In genomic region chr5:135009736-135010501, GRCh38 we compare ENCODE assay signal across 30 cellular contexts. TPM values are rescaled to one million over a fixed set of nuclear protein-coding genes. Genes with fewer than 3 reads are reported as not detected.
DNase-seq lines count a peak whose midpoint lies in the region; ATAC-seq and TF ChIP-seq lines count a peak whose summit lies in the region.
"Had no signal": no experiment of that assay in that cellular context is flagged by ENCODE, and none has a peak within 500 bp of the region (broad histone marks: within the 10 kb centered on the region; RNA-seq: fewer than 3 reads in every experiment).

No MANE protein-coding gene starts in this region.

- no peaks in the 10 kb centered on the region for H3K36me3 ChIP-seq in upper lobe of right lung
- H3K36me3 ChIP-seq: adrenal gland, prostate gland, uterus had no signal

- no peaks in the 10 kb centered on the region for H3K9me3 ChIP-seq in upper lobe of right lung
- H3K9me3 ChIP-seq: adrenal gland, body of pancreas, MG63, prostate gland, uterus had no signal

- H3K27me3 ChIP-seq in upper lobe of right lung: no peaks in the 10 kb centered on the region
- H3K27me3 ChIP-seq: adrenal gland, body of pancreas, MG63, uterus had no signal

- no peaks in the 10 kb centered on the region for H3K4me1 ChIP-seq in upper lobe of right lung
- H3K4me1 ChIP-seq: adrenal gland, uterus had no signal

- H3K4me3 ChIP-seq in upper lobe of right lung: no peak overlapping the region
- H3K4me3 ChIP-seq: adrenal gland, body of pancreas, lung, MG63, prostate gland, uterus had no signal

- no peak for TF ChIP-seq CTCF in upper lobe of right lung (IDR thresholded peaks at IDR 0.05)

- ATAC-seq in upper lobe of right lung (no peak), HG03175 (IDR thresholded peaks at IDR 0.05; ENCODE audit: unreplicated experiment) (no peak)
- ATAC-seq: body of pancreas; stimulated activated naive B cell treated with anti-CD40 and anti-IgM and Interleukin-4, amounts not matched to agents 10 μg/mL and 1 μg/mL and 100 μg/mL, for 72 hours had no signal

- H3K27ac ChIP-seq in upper lobe of right lung: no peak overlapping the region
- H3K27ac ChIP-seq: adrenal gland, body of pancreas, prostate gland, uterus, VCaP had no signal

- intact Hi-C loops in upper lobe of right lung (cut with DNase I): no loop called here

- peak; percentile 37 for DNase-seq in activated CD8-positive, alpha-beta memory T cell treated with anti-CD3 and anti-CD28 coated beads for 24 hours
- DNase-seq in activated CD8-positive, alpha-beta memory T cell treated with anti-CD3 and anti-CD28 coated beads, Interleukin-2, amount 50 U/mL, for 48 hours: no peak
- DNase-seq in RPMI7951 (ENCODE audit: low read depth): peak; percentile 27
- DNase-seq in islet precursor cell: peak; percentile 40
- peak; percentile 52 for DNase-seq in upper lobe of right lung
- no peak for DNase-seq in central memory CD4-positive, alpha-beta T cell
- no peak for DNase-seq in medulla oblongata (ENCODE audit: extremely low spot score)
- DNase-seq: activated CD4-positive, alpha-beta T cell treated with anti-CD3 and anti-CD28 coated beads for 4 hours; activated T-cell treated with anti-CD3 and anti-CD28 coated beads, Interleukin-2, amount 50 U/mL, for 24 hours; adrenal gland; AML-193; body of pancreas; CD4-positive, alpha-beta T cell; effector CD4-positive, alpha-beta T cell; GOT3; kidney glomerular epithelial cell; NCI-H446 treated with DMSO at 0.1 percent for 48 hours; stimulated activated CD4-positive, alpha-beta T cell treated with anti-CD3 and anti-CD28 coated beads, Interleukin-15, amount 100 ng/mL, for 24 hours; stimulated activated naive B cell treated with anti-CD40 and anti-IgM and Interleukin-4, amounts not matched to agents 10 μg/mL and 1 μg/mL and 100 μg/mL, for 72 hours; SW 1271; T-helper 9 cell; uterus had no signal

RNA-seq across cellular contexts. Expression of gene PITX1, which starts 24.1 kb away (rescaled TPM):
- total RNA-seq in RPMI7951 (2014; rRNA removed; shearing (Covaris generic)): 0.49 TPM in 1 of 2 replicates, not detected in the other
- total RNA-seq in upper lobe of right lung: not detected
- total RNA-seq: body of pancreas; CD4-positive, alpha-beta T cell; chondrocyte; neural crest cell had no signal

RNA-seq across cellular contexts. Expression of gene CATSPER3, which starts 42.2 kb away (rescaled TPM):
- total RNA-seq in RPMI7951 (2014; rRNA removed; shearing (Covaris generic)): not detected in 2 replicates
- 0.87 TPM for total RNA-seq in upper lobe of right lung
- total RNA-seq: epithelial cell of proximal tubule had no signal

Comparison
In these comparisons a context has a peak if more than half of its experiments do, and no peak if none do; other contexts are left out.
1. DNase-seq: peak in activated CD8-positive, alpha-beta memory T cell treated with anti-CD3 and anti-CD28 coated beads for 24 hours (single experiment), RPMI7951 (single experiment), islet precursor cell (single experiment) and upper lobe of right lung (single experiment); none in activated CD8-positive, alpha-beta memory T cell treated with anti-CD3 and anti-CD28 coated beads, Interleukin-2, amount 50 U/mL, for 48 hours (single experiment), central memory CD4-positive, alpha-beta T cell (single experiment) and medulla oblongata (single experiment).